1 cellular context compared by ENCODE assay signal in the genomic region with DNA sequence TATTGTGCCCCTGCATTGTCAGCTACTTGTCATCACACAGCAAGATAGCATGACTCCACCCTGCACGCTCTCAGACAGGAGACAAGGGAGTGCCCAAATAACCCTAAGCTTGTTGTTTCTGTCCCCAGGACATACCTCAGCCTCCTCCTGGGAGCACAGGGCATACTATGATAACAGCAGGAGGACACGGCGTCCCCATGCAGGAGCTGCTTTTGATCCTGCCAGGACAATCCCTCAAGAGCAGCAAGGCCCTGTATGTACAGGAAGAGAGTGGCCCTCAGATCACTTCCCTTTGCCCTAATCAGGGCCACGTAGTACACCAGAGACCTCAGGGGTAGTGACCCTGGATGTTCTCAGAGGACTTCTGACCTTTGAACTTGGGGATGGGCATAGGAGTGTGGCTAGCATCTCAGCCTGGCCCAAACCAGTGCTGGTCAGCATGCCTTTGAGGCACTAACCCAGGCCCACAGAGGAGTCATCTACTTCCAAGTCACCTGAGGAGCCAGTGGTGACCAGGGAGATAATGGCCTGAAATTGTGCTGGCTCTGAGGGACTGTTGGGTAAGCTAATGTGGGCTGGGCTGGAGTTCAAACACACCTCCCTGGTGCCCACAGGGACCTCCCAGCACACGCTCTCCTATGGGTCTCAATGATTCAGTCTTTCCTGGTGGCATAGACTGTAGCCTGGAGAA.
TF ChIP-seq lines count a peak whose summit lies in the region.

No MANE protein-coding gene starts in this region.

TF ChIP-seq in IMR-90, 13 proteins besides CTCF, POLR2A, EP300 and RAD21:
- TF ChIP-seq SMC3 (IDR thresholded peaks at IDR 0.05; ENCODE audit: low read depth, low read length): no peak
- TF ChIP-seq CHD1 (IDR thresholded peaks at IDR 0.05; ENCODE audit: low read depth, low read length): no peak
- no peak for TF ChIP-seq FOS (IDR thresholded peaks at IDR 0.05; ENCODE audit: low read depth, low read length)
- TF ChIP-seq, protein P1, sequence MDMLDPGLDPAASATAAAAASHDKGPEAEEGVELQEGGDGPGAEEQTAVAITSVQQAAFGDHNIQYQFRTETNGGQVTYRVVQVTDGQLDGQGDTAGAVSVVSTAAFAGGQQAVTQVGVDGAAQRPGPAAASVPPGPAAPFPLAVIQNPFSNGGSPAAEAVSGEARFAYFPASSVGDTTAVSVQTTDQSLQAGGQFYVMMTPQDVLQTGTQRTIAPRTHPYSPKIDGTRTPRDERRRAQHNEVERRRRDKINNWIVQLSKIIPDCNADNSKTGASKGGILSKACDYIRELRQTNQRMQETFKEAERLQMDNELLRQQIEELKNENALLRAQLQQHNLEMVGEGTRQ (IDR thresholded peaks at IDR 0.05; ENCODE audit: low read depth, low read length): no peak
- no peak for TF ChIP-seq MAZ (IDR thresholded peaks at IDR 0.05; ENCODE audit: borderline replicate concordance, low read depth, low read length)
- no peak for TF ChIP-seq MAFK (IDR thresholded peaks at IDR 0.05; ENCODE audit: low read depth, low read length)
- TF ChIP-seq NFE2L2 (IDR thresholded peaks at IDR 0.05; ENCODE audit: low read depth, low read length): no peak
- TF ChIP-seq RCOR1 (IDR thresholded peaks at IDR 0.05; ENCODE audit: insufficient replicate concordance, low read length): no peak
- no peak for TF ChIP-seq RFX5 (IDR thresholded peaks at IDR 0.05; ENCODE audit: low read depth, low read length)
- no peak for TF ChIP-seq CEBPB (IDR thresholded peaks at IDR 0.05; ENCODE audit: low read depth, low read length)
- TF ChIP-seq, protein P2, sequence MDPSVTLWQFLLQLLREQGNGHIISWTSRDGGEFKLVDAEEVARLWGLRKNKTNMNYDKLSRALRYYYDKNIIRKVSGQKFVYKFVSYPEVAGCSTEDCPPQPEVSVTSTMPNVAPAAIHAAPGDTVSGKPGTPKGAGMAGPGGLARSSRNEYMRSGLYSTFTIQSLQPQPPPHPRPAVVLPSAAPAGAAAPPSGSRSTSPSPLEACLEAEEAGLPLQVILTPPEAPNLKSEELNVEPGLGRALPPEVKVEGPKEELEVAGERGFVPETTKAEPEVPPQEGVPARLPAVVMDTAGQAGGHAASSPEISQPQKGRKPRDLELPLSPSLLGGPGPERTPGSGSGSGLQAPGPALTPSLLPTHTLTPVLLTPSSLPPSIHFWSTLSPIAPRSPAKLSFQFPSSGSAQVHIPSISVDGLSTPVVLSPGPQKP (IDR thresholded peaks at IDR 0.05; ENCODE audit: borderline replicate concordance, low read depth, low read length): no peak
